1 cellular context compared by ENCODE assay signal in the genomic region with DNA sequence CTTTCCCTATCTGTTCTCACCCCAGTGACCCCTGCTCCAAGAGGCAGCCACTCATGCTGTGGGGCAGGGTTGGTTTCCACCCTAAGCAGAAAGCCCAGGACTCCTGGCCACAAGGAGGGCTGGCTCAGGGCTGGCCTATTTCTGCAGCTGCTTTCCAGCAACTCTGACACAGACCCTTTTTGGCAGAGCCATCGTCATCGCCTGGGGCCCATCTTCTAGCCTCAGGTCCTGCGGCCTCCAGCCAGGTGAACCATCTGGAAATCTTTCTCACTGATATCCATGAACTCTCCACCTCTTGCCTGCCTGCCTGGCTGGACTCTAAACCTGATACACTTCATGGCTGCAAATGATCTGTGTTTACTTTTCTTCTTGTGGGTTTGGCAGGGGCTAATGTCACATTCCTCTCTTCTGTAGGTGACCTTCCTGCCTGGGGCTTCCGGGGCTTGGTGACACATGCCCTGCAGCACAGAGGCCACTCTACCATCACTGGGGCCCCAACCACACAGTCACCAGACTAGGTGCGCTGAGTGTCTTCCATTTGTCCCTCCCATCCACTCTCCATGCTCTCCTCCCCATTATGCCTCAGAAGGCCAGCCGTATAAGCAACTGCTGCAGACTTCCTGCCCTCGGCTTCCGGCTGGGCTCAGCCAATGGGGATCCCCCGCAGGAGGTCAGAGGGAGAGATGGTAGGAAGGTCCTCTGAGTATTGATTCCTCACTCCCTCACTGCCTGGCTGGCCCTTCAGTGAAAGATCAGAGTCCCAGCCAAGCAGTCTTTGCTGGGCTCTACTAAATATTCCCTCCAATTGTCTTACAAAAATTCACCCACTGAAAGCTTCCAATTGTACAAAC.
TF ChIP-seq lines count a peak whose summit lies in the region.

No MANE protein-coding gene starts in this region.

TF ChIP-seq in HepG2, 621 proteins besides CTCF, POLR2A, EP300 and RAD21 (continued from another document and continues in another):
- peak; percentile 79 for TF ChIP-seq ZNF407 (CRISPR knock-in tag; IDR thresholded peaks at IDR 0.05; ENCODE audit: not compliant biosample characterization)
- no peak; the same call in 1 of the 2 replicates for TF ChIP-seq ZNF225 (CRISPR knock-in tag; IDR thresholded peaks at IDR 0.05)
- TF ChIP-seq ZNF800 (CRISPR knock-in tag; IDR thresholded peaks at IDR 0.05): peak; percentile 66; the same call in 1 of the 2 replicates
- 0 out of 2 replicates have a peak, but pooled peaks have one; percentile 18 for TF ChIP-seq ZNF510 (CRISPR knock-in tag; IDR thresholded peaks at IDR 0.05; ENCODE audit: low read depth)
- TF ChIP-seq ZBTB38 (CRISPR knock-in tag; IDR thresholded peaks at IDR 0.05): peak; percentile 93
- no peak for TF ChIP-seq ZNF567 (CRISPR knock-in tag; IDR thresholded peaks at IDR 0.05; ENCODE audit: borderline replicate concordance)
- TF ChIP-seq TMF1 (CRISPR knock-in tag; IDR thresholded peaks at IDR 0.05; ENCODE audit: low read depth): no peak
- TF ChIP-seq MTA3 (CRISPR knock-in tag; IDR thresholded peaks at IDR 0.05): no peak
- peak; percentile 96 for TF ChIP-seq NR2F2 (IDR thresholded peaks at IDR 0.05; ENCODE audit: borderline replicate concordance, low read depth)
- TF ChIP-seq ZNF207 (IDR thresholded peaks at IDR 0.05; ENCODE audit: borderline replicate concordance): no peak
- TF ChIP-seq, protein P1, sequence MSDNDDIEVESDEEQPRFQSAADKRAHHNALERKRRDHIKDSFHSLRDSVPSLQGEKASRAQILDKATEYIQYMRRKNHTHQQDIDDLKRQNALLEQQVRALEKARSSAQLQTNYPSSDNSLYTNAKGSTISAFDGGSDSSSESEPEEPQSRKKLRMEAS (IDR thresholded peaks at IDR 0.05): peak; percentile 91
- peak; percentile 91 for TF ChIP-seq RXRB (CRISPR knock-in tag; IDR thresholded peaks at IDR 0.05; ENCODE audit: borderline replicate concordance)
- no peak for TF ChIP-seq KLF6 (CRISPR knock-in tag; IDR thresholded peaks at IDR 0.05)
- TF ChIP-seq HNRNPK (IDR thresholded peaks at IDR 0.05; ENCODE audit: low read depth, low read length, poor library complexity, severe bottlenecking): no peak
- TF ChIP-seq ZNF740 (CRISPR knock-in tag; IDR thresholded peaks at IDR 0.05): 0 out of 2 replicates have a peak, but pooled peaks have one; percentile 14
- TF ChIP-seq MATR3 (CRISPR knock-in tag; IDR thresholded peaks at IDR 0.05): no peak
- TF ChIP-seq HMGXB3 (CRISPR knock-in tag; IDR thresholded peaks at IDR 0.05; ENCODE audit: borderline replicate concordance): no peak
- TF ChIP-seq ZNF746 (CRISPR knock-in tag; IDR thresholded peaks at IDR 0.05): peak; percentile 78
- TF ChIP-seq, protein P2, sequence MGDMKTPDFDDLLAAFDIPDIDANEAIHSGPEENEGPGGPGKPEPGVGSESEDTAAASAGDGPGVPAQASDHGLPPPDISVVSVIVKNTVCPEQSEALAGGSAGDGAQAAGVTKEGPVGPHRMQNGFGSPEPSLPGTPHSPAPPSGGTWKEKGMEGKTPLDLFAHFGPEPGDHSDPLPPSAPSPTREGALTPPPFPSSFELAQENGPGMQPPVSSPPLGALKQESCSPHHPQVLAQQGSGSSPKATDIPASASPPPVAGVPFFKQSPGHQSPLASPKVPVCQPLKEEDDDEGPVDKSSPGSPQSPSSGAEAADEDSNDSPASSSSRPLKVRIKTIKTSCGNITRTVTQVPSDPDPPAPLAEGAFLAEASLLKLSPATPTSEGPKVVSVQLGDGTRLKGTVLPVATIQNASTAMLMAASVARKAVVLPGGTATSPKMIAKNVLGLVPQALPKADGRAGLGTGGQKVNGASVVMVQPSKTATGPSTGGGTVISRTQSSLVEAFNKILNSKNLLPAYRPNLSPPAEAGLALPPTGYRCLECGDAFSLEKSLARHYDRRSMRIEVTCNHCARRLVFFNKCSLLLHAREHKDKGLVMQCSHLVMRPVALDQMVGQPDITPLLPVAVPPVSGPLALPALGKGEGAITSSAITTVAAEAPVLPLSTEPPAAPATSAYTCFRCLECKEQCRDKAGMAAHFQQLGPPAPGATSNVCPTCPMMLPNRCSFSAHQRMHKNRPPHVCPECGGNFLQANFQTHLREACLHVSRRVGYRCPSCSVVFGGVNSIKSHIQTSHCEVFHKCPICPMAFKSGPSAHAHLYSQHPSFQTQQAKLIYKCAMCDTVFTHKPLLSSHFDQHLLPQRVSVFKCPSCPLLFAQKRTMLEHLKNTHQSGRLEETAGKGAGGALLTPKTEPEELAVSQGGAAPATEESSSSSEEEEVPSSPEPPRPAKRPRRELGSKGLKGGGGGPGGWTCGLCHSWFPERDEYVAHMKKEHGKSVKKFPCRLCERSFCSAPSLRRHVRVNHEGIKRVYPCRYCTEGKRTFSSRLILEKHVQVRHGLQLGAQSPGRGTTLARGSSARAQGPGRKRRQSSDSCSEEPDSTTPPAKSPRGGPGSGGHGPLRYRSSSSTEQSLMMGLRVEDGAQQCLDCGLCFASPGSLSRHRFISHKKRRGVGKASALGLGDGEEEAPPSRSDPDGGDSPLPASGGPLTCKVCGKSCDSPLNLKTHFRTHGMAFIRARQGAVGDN (CRISPR knock-in tag; IDR thresholded peaks at IDR 0.05): peak; percentile 98
- TF ChIP-seq ETS1 (CRISPR knock-in tag; IDR thresholded peaks at IDR 0.05): no peak
- peak in 1 of 2 experiments; percentile 66; a peak in 2 of 4 replicates for TF ChIP-seq KLF16 (CRISPR knock-in tag; IDR thresholded peaks at IDR 0.05)
- no peak for TF ChIP-seq CAMTA2 (CRISPR knock-in tag; IDR thresholded peaks at IDR 0.05; ENCODE audit: borderline replicate concordance)
- peak; percentile 6 for TF ChIP-seq IKZF4 (CRISPR knock-in tag; IDR thresholded peaks at IDR 0.05; ENCODE audit: borderline replicate concordance, low read depth, not compliant biosample characterization)
- no peak for TF ChIP-seq MBNL3 (CRISPR knock-in tag; conservative IDR thresholded peaks at IDR 0.05)
- TF ChIP-seq, protein P3, sequence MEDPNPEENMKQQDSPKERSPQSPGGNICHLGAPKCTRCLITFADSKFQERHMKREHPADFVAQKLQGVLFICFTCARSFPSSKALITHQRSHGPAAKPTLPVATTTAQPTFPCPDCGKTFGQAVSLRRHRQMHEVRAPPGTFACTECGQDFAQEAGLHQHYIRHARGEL (CRISPR knock-in tag; IDR thresholded peaks at IDR 0.05): no peak
- TF ChIP-seq NR1H2 (CRISPR knock-in tag; IDR thresholded peaks at IDR 0.05; ENCODE audit: borderline replicate concordance, low read depth): no peak
- 0 out of 2 replicates have a peak, but pooled peaks have one; percentile 53 for TF ChIP-seq SSRP1 (CRISPR knock-in tag; IDR thresholded peaks at IDR 0.05)
- TF ChIP-seq ZNF160 (CRISPR knock-in tag; IDR thresholded peaks at IDR 0.05): peak; percentile 63; the same call in 1 of the 2 replicates
- TF ChIP-seq DRAP1 (CRISPR knock-in tag; IDR thresholded peaks at IDR 0.05): peak; percentile 94
- peak; percentile 87 for TF ChIP-seq FOSL2 (CRISPR knock-in tag; IDR thresholded peaks at IDR 0.05)
- peak; percentile 70; the same call in 1 of the 2 replicates for TF ChIP-seq ZFP37 (CRISPR knock-in tag; IDR thresholded peaks at IDR 0.05; ENCODE audit: borderline replicate concordance)
